ENCODE assay signal across 8 cellular contexts in the genomic region with DNA sequence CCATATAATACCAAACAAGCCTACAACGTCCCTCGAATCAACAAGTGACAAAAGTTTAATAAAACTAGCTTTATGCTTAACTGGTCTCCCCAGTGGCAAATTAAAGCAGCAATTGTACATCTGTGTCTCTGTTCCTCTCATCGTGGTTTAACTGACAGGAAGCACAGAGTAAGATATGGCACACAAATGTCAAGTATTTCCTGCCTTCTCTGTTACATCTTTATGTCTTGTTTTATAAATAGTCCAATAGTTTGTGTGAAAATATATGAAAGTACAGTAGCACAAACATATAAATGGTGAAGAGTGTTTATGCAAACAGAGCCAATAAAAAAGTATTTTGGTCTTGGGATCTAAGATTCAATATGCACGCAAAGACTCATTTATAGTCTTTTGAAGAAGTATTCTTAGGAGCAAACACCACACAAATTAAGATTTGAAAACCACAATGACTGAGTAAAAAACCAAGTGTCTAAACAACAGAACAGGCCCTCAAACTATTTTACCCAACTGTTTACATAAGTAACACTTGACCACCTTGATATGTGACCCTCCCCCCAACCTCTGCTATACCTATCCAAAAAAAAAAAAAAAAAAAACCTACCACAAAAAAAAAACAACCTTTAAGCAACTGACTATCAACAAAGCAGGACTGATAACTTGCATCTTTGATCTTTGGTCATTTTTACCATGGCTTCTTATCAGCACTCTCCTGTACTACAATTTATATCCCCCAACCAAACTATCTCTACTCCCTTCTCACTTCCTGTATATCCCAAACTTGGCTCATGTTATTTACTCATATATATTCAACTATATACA. TPM values are rescaled to one million over a fixed set of nuclear protein-coding genes. Genes with fewer than 3 reads are reported as not detected.
DNase-seq lines count a peak whose midpoint lies in the region; ATAC-seq and TF ChIP-seq lines count a peak whose summit lies in the region.

No MANE protein-coding gene starts in this region.

- peak overlapping the region; percentile 41; the same call in 1 of the 2 replicates for H3K9ac ChIP-seq in MM.1S (ENCODE audit: low read length)

- DNase-seq in HCEC 1CT = peak; percentile 28
- DNase-seq in MM.1S = peak; percentile 77
- DNase-seq in central memory CD8-positive, alpha-beta T cell (ENCODE audit: low spot score in 2 of 2) = no peak
- no peak for DNase-seq in SHP77 treated with DMSO at 0.1 percent for 48 hours (lab: John Stamatoyannopoulos, UW)
- DNase-seq in activated CD8-positive, alpha-beta memory T cell treated with anti-CD3 and anti-CD28 coated beads, Interleukin-2, amount 50 U/mL, for 48 hours = no peak
- no peak for DNase-seq in midbrain (lab: John Stamatoyannopoulos, UW)

- peaks cover 18% of the 10 kb centered on the region for H3K36me3 Mint-ChIP-seq in central memory CD8-positive, alpha-beta T cell (ENCODE audit: insufficient read depth)

- H3K4me1 ChIP-seq in MM.1S (ENCODE audit: low read length) (peaks cover 47% of the 10 kb centered on the region), urinary bladder (ENCODE audit: insufficient read depth) (peaks cover 2% of the 10 kb centered on the region)

- ATAC-seq in GM18499 (IDR thresholded peaks at IDR 0.05; ENCODE audit: insufficient read depth, unreplicated experiment) = peak; percentile 53
- ATAC-seq in central memory CD8-positive, alpha-beta T cell (replicated peaks; ENCODE audit: extremely low read depth, poor library complexity, severe bottlenecking) = peak; percentile 93

- WGBS in urinary bladder = 44% methylated on average over 4 of the region's 4 CpGs

- no peak overlapping the region for H2AFZ ChIP-seq in MM.1S (ENCODE audit: low read length)

- TF ChIP-seq CTCF in MM.1S (IDR thresholded peaks at IDR 0.05; ENCODE audit: low read length) = no peak

- H3K79me2 ChIP-seq in MM.1S (ENCODE audit: low read length) = peaks cover 91% of the 10 kb centered on the region

- H3K4me3 ChIP-seq in MM.1S (ENCODE audit: low read length) (peak overlapping the region; percentile 22; the same call in 1 of the 2 replicates), urinary bladder (ENCODE audit: low read depth, low read length) (no peak overlapping the region)

- no peaks in the 10 kb centered on the region for H4K20me1 ChIP-seq in MM.1S (ENCODE audit: insufficient read depth, low read length)

- H3K4me2 ChIP-seq in MM.1S (ENCODE audit: low read depth, low read length) = peak overlapping the region; percentile 75

- peaks cover 63% of the 10 kb centered on the region for H3K4me1 Mint-ChIP-seq in central memory CD8-positive, alpha-beta T cell

- H3K27me3 ChIP-seq in MM.1S (replicated peaks; ENCODE audit: insufficient read depth, low read length) = no peaks in the 10 kb centered on the region

- no peaks in the 10 kb centered on the region for H3K9me2 ChIP-seq in MM.1S (replicated peaks; ENCODE audit: insufficient read depth, low read length)

- no peaks in the 10 kb centered on the region for H3K36me3 ChIP-seq in MM.1S (replicated peaks; ENCODE audit: insufficient read depth, low read length)
- no peaks in the 10 kb centered on the region for H3K36me3 ChIP-seq in urinary bladder (ENCODE audit: insufficient read depth)

- H3K27ac ChIP-seq in MM.1S (ENCODE audit: low read length) = peak overlapping the region; percentile 91
- H3K27ac ChIP-seq in urinary bladder (ENCODE audit: low read depth) = peak overlapping the region; percentile 56

- H3K27ac Mint-ChIP-seq in central memory CD8-positive, alpha-beta T cell (ENCODE audit: low read depth) = peak overlapping the region; percentile 78

- H3K27me3 Mint-ChIP-seq in central memory CD8-positive, alpha-beta T cell = no peaks in the 10 kb centered on the region

- peak overlapping the region; percentile 40 for H3K4me3 Mint-ChIP-seq in central memory CD8-positive, alpha-beta T cell

- no peaks in the 10 kb centered on the region for H3K9me3 Mint-ChIP-seq in central memory CD8-positive, alpha-beta T cell

- H3F3A ChIP-seq in MM.1S (ENCODE audit: insufficient read depth, low read length) = peaks cover 39% of the 10 kb centered on the region

- H3K9me3 ChIP-seq in MM.1S (replicated peaks; ENCODE audit: insufficient read depth, low read length) = no peaks in the 10 kb centered on the region

RNA-seq across cellular contexts. Expression of gene ELF1, which starts 14.0 kb away (rescaled TPM):
- total RNA-seq in urinary bladder = 83.9 TPM
- polyA plus RNA-seq in urinary bladder = 57.4 TPM

RNA-seq across cellular contexts. Expression of gene WBP4, which starts 56.2 kb away (rescaled TPM):
- 14.5 TPM for total RNA-seq in urinary bladder
- polyA plus RNA-seq in urinary bladder = 14.5 TPM

Comparison
In these comparisons a context has a peak if more than half of its experiments do, and no peak if none do; other contexts are left out.
1. DNase-seq: peak in HCEC 1CT (single experiment) and MM.1S (single experiment); none in central memory CD8-positive, alpha-beta T cell (0 of 2), SHP77 treated with DMSO at 0.1 percent for 48 hours (single experiment), activated CD8-positive, alpha-beta memory T cell treated with anti-CD3 and anti-CD28 coated beads, Interleukin-2, amount 50 U/mL, for 48 hours (single experiment) and midbrain (single experiment).